Comparison of ENCODE assay signal across 1 cellular context in genomic region chr17:78176548-78177025, GRCh38.
TF ChIP-seq lines count a peak whose summit lies in the region.

No MANE protein-coding gene starts in this region.

TF ChIP-seq in K562, 482 proteins besides CTCF, POLR2A, EP300 and RAD21 (continued from another document):
- peak; percentile 13; the same call in 1 of the 2 replicates for TF ChIP-seq PKNOX1 (IDR thresholded peaks at IDR 0.05)
- no peak for TF ChIP-seq ZNF280A (IDR thresholded peaks at IDR 0.05; ENCODE audit: low read depth, partially characterized antibody)
- TF ChIP-seq ATF1 (CRISPR knock-in tag; IDR thresholded peaks at IDR 0.05): no peak
- TF ChIP-seq ATF1 (tag; IDR thresholded peaks at IDR 0.05): peak; percentile 32; the same call in 1 of the 2 replicates
- TF ChIP-seq ZNF217 (CRISPR knock-in tag; IDR thresholded peaks at IDR 0.05): no peak
- peak; percentile 38 for TF ChIP-seq PHF20 (IDR thresholded peaks at IDR 0.05; ENCODE audit: partially characterized antibody)
- TF ChIP-seq NR1H2 (CRISPR knock-in tag; IDR thresholded peaks at IDR 0.05): no peak
- TF ChIP-seq E2F6 (IDR thresholded peaks at IDR 0.05; ENCODE audit: borderline replicate concordance in 1 of 2, extremely low read depth in 1 of 2, insufficient read depth in 1 of 2, insufficient read length in 1 of 2, low read depth in 1 of 2, low read length in 1 of 2, poor library complexity in 1 of 2, severe bottlenecking in 1 of 2): peak in 1 of 2 experiments; percentile 63
- peak; percentile 44; the same call in 1 of the 2 replicates for TF ChIP-seq ZNF592 (IDR thresholded peaks at IDR 0.05)
- TF ChIP-seq MCM2 (IDR thresholded peaks at IDR 0.05; ENCODE audit: low read depth): no peak
- TF ChIP-seq CTCFL (IDR thresholded peaks at IDR 0.05; ENCODE audit: borderline replicate concordance, insufficient read depth, low read depth, low read length, poor library complexity, severe bottlenecking): peak; percentile 89
- TF ChIP-seq MYNN (IDR thresholded peaks at IDR 0.05): peak; percentile 69
- TF ChIP-seq MYNN (CRISPR knock-in tag; IDR thresholded peaks at IDR 0.05): no peak
- no peak for TF ChIP-seq SMARCB1 (IDR thresholded peaks at IDR 0.05; ENCODE audit: insufficient read length, low read depth)
- TF ChIP-seq AFF4 (CRISPR knock-in tag; IDR thresholded peaks at IDR 0.05): no peak; the same call in 1 of the 2 replicates
- no peak for TF ChIP-seq KDM5B (IDR thresholded peaks at IDR 0.05; ENCODE audit: insufficient replicate concordance, low read depth, low read length)
- no peak for TF ChIP-seq BACH1 (tag; IDR thresholded peaks at IDR 0.05)
- TF ChIP-seq ZKSCAN1 (IDR thresholded peaks at IDR 0.05; ENCODE audit: low read depth, low read length): 0 out of 2 replicates have a peak, but pooled peaks have one; percentile 11
- no peak for TF ChIP-seq GATAD2B (IDR thresholded peaks at IDR 0.05; ENCODE audit: borderline replicate concordance)
- peak; percentile 69; the same call in 1 of the 2 replicates for TF ChIP-seq DEAF1 (CRISPR knock-in tag; IDR thresholded peaks at IDR 0.05)
- no peak for TF ChIP-seq NFIX (CRISPR knock-in tag; IDR thresholded peaks at IDR 0.05; ENCODE audit: low read depth)
- peak in 2 of 3 experiments; percentile 66 to 81 for TF ChIP-seq YY1 (IDR thresholded peaks at IDR 0.05; ENCODE audit: borderline replicate concordance in 1 of 3, control insufficient read depth in 1 of 3, extremely low read depth in 1 of 3, insufficient read depth in 3 of 3, insufficient read length in 1 of 3, insufficient replicate concordance in 2 of 3, low read depth in 1 of 3, low read length in 2 of 3)
- TF ChIP-seq ZNF263 (CRISPR knock-in tag; IDR thresholded peaks at IDR 0.05; ENCODE audit: borderline replicate concordance): no peak; the same call in 1 of the 2 replicates
- TF ChIP-seq CHD2 (IDR thresholded peaks at IDR 0.05; ENCODE audit: low read depth, low read length): peak; percentile 12; the same call in 1 of the 2 replicates
- no peak for TF ChIP-seq ZNF280B (CRISPR knock-in tag; IDR thresholded peaks at IDR 0.05)
- no peak for TF ChIP-seq REST (CRISPR knock-in tag; IDR thresholded peaks at IDR 0.05; ENCODE audit: low read depth)
- no peak for TF ChIP-seq CREBBP (IDR thresholded peaks at IDR 0.05; ENCODE audit: low read depth, low read length)
- no peak for TF ChIP-seq MIER1 (IDR thresholded peaks at IDR 0.05; ENCODE audit: low read depth)
- TF ChIP-seq RBFOX2 (IDR thresholded peaks at IDR 0.05; ENCODE audit: low read depth, low read length): peak; percentile 63; the same call in 1 of the 2 replicates
- no peak for TF ChIP-seq ZNF395 (CRISPR knock-in tag; IDR thresholded peaks at IDR 0.05)
